In the genomic region with DNA sequence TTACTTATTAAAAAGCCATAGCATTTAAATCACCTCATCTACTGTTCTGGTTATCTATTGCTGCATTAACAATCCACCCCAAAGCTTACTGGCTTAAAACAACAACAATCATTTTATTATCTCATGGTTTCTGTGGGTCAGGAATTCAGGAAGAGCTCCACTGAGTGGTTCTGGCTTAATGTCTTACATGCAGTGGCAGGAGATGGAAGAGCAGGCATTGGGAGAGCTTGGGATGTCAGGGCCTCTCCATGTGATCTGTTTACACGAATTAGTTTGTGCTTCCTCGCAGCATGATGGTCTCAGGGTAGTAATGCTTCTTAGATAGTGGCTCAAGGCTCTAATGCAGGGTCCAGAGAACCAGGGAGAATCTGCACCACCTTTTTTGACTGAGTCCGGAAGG, we compare ENCODE assay signal across 1 cellular context.
TF ChIP-seq lines count a peak whose summit lies in the region.

No MANE protein-coding gene starts in this region.

TF ChIP-seq in HEK293T, 16 proteins besides CTCF, POLR2A, EP300 and RAD21 (continued from another document):
- no peak for TF ChIP-seq FOXM1 (IDR thresholded peaks at IDR 0.05; ENCODE audit: borderline replicate concordance)
